ENCODE assay signal across 8 cellular contexts in genomic region chr1:244969355-244970235, GRCh38.
DNase-seq lines count a peak whose midpoint lies in the region; ATAC-seq, FAIRE-seq and TF ChIP-seq lines count a peak whose summit lies in the region.

No MANE protein-coding gene starts in this region.

- peak overlapping the region; percentile 100 for H3K27ac ChIP-seq in foreskin keratinocyte
- peak overlapping the region; percentile 99 for H3K27ac ChIP-seq in suprapubic skin

- peak; percentile 21 for ATAC-seq in GM21786 (IDR thresholded peaks at IDR 0.05; ENCODE audit: unreplicated experiment)
- ATAC-seq in foreskin keratinocyte, result peak; percentile 66

- H3K36me3 ChIP-seq in neuron (ENCODE audit: insufficient read depth, low read length), result no peaks in the 10 kb centered on the region
- H3K36me3 ChIP-seq in suprapubic skin, result no peaks in the 10 kb centered on the region

- DNase-seq in DMS153 (lab: John Stamatoyannopoulos, UW) (peak; percentile 87), KG1 (lab: John Stamatoyannopoulos, UW) (peak; percentile 55), RCC 7860 (ENCODE audit: low spot score) (peak; percentile 81), foreskin keratinocyte (peak; percentile 77 to 85), suprapubic skin (ENCODE audit: low spot score in 2 of 2) (peak; percentile 91 to 95)
- peak; percentile 34 for DNase-seq in activated gamma-delta T cell treated with anti-CD3 and anti-CD28 coated beads, Interleukin-2, amount 50 U/mL, for 16 hours (ENCODE audit: low read depth)

- H2AFZ ChIP-seq in neuron (ENCODE audit: low read depth, low read length), result peak overlapping the region; percentile 33

- H3K27me3 ChIP-seq in foreskin keratinocyte, result no peaks in the 10 kb centered on the region
- H3K27me3 ChIP-seq in neuron (ENCODE audit: insufficient read depth, low read length), result no peaks in the 10 kb centered on the region
- no peaks in the 10 kb centered on the region for H3K27me3 ChIP-seq in suprapubic skin

- TF ChIP-seq EP300 in suprapubic skin (IDR thresholded peaks at IDR 0.05), result no peak

- TF ChIP-seq CTCF in foreskin keratinocyte (conservative IDR thresholded peaks at IDR 0.05), result no peak
- TF ChIP-seq CTCF in suprapubic skin (IDR thresholded peaks at IDR 0.05), result no peak

- peak; percentile 15 for FAIRE-seq in RCC 7860 (lab: Jason Lieb, UNC)

- H3K9me3 ChIP-seq in neuron (ENCODE audit: low read length) (no peaks in the 10 kb centered on the region), suprapubic skin (no peaks in the 10 kb centered on the region)

- H3K4me3 ChIP-seq in neuron (ENCODE audit: low read length) (peak overlapping the region; percentile 53), suprapubic skin (peak overlapping the region; percentile 84)

- WGBS in suprapubic skin, result under 1% methylated on average over 46 of the region's 54 CpGs

- TF ChIP-seq POLR2A in suprapubic skin (IDR thresholded peaks at IDR 0.05), result peak; percentile 72 to 88

- H3K4me1 ChIP-seq in foreskin keratinocyte (peaks cover 6% of the 10 kb centered on the region), neuron (ENCODE audit: insufficient read depth, low read length) (peaks cover 14% of the 10 kb centered on the region), suprapubic skin (peaks cover 17% of the 10 kb centered on the region)

Comparison
In these comparisons a context has a peak if more than half of its experiments do, and no peak if none do; other contexts are left out.
1. Peak in every context shown above with its lines: DNase-seq, ATAC-seq, H3K4me3 ChIP-seq and H3K27ac ChIP-seq.
2. DNase-seq: peak in every context shown above with its lines; median percentile 93 in suprapubic skin; 87 in DMS153; 81 in RCC 7860; 81 in foreskin keratinocyte; 55 in KG1; 34 in activated gamma-delta T cell treated with anti-CD3 and anti-CD28 coated beads, Interleukin-2, amount 50 U/mL, for 16 hours.